ENCODE assay signal across 7 cellular contexts in genomic region chr13:28574617-28575142, GRCh38.
DNase-seq lines count a peak whose midpoint lies in the region; ATAC-seq and TF ChIP-seq lines count a peak whose summit lies in the region.

No MANE protein-coding gene starts in this region.

- ATAC-seq in GM19025 (IDR thresholded peaks at IDR 0.05; ENCODE audit: low read depth, unreplicated experiment), result peak; percentile 34
- ATAC-seq in HG03025 (IDR thresholded peaks at IDR 0.05; ENCODE audit: low FRiP score, unreplicated experiment), result no peak

- DNase-seq in SIG-M5 treated with dmso at 0.1 percent for 504 hours (lab: John Stamatoyannopoulos, UW; ENCODE audit: unreplicated experiment) (peak; percentile 87), fibroblast of pulmonary artery (ENCODE audit: low read depth) (peak; percentile 99), NCI-H1105 (lab: John Stamatoyannopoulos, UW) (no peak)
- peak; percentile 5 for DNase-seq in stimulated activated CD4-positive, alpha-beta T cell treated with anti-CD3 and anti-CD28 coated beads, Interleukin-4, amount 100 ng/mL, for 1 hour
- DNase-seq in NK-92 treated with Interleukin-12 subunit alpha and Interleukin-12 subunit beta, amount 100 ng/mL, for 24 hours (lab: John Stamatoyannopoulos, UW), result no peak

- no peak overlapping the region for H3K4me3 ChIP-seq in fibroblast of pulmonary artery (replicated peaks; ENCODE audit: low read depth, low read length)

- no peak for TF ChIP-seq CTCF in fibroblast of pulmonary artery (IDR thresholded peaks at IDR 0.05; ENCODE audit: low read length, missing control alignments)

Comparison
In these comparisons a context has a peak if more than half of its experiments do, and no peak if none do; other contexts are left out.
1. DNase-seq: peak in SIG-M5 treated with dmso at 0.1 percent for 504 hours (single experiment), fibroblast of pulmonary artery (single experiment) and stimulated activated CD4-positive, alpha-beta T cell treated with anti-CD3 and anti-CD28 coated beads, Interleukin-4, amount 100 ng/mL, for 1 hour (single experiment); none in NK-92 treated with Interleukin-12 subunit alpha and Interleukin-12 subunit beta, amount 100 ng/mL, for 24 hours (single experiment) and NCI-H1105 (single experiment).